In the genomic region with DNA sequence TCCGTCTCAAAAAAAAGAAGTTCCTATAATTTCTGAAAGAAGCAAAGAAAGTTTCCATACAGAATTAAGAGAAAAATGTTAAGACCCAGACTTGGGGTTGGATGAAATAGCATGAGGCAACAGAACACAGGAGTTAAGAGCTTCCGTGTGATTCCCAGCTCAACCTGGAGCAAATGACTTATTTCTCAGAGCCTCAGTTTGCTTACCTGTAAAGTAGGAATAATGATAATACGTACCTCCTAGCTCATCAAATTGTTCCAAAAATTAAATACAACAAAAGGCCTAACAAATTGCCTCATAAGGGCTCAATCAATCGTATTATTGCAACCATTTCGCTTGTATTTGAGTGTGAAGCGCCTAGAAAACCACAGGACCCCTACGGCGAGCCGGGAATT, we compare ENCODE assay signal across 8 cellular contexts. TPM values are rescaled to one million over a fixed set of nuclear protein-coding genes. Genes with fewer than 3 reads are reported as not detected.
A peak's percentile ranks its signal among the peaks of the same experiment; 100 is the strongest.
DNase-seq lines count a peak whose midpoint lies in the region; ATAC-seq and TF ChIP-seq lines count a peak whose summit lies in the region.

No MANE protein-coding gene starts in this region.

- H3K27me3 Mint-ChIP-seq in progenitor cell of endocrine pancreas = no peaks in the 10 kb centered on the region

- H3K27ac ChIP-seq in SJCRH30 = peak overlapping the region; percentile 81
- H3K27ac ChIP-seq in esophagus squamous epithelium = peak overlapping the region; percentile 92 to 98 (median 96)

- intact Hi-C loops in esophagus squamous epithelium (cut with DNase I) = no loop called here

- H3K4me1 Mint-ChIP-seq in progenitor cell of endocrine pancreas (ENCODE audit: low read depth) = peaks cover 5% of the 10 kb centered on the region

- H3K9me3 ChIP-seq in ES-I3 (ENCODE audit: control insufficient read depth, insufficient read depth, low read length) = no peaks in the 10 kb centered on the region
- no peaks in the 10 kb centered on the region for H3K9me3 ChIP-seq in SJCRH30 (replicated peaks)
- no peaks in the 10 kb centered on the region for H3K9me3 ChIP-seq in esophagus squamous epithelium

- no peaks in the 10 kb centered on the region for H3K36me3 Mint-ChIP-seq in progenitor cell of endocrine pancreas (ENCODE audit: insufficient read depth)

- H3K9me3 Mint-ChIP-seq in progenitor cell of endocrine pancreas (ENCODE audit: low read depth) = no peaks in the 10 kb centered on the region

- no peak for TF ChIP-seq CTCF in esophagus squamous epithelium (IDR thresholded peaks at IDR 0.05)
- TF ChIP-seq CTCF in progenitor cell of endocrine pancreas (IDR thresholded peaks at IDR 0.05; ENCODE audit: unreplicated experiment) = no peak

- 10% methylated on average over 9 of the region's 9 CpGs for WGBS in esophagus squamous epithelium, 2 donors

- no peaks in the 10 kb centered on the region for H3K27me3 ChIP-seq in SJCRH30
- H3K27me3 ChIP-seq in esophagus squamous epithelium = no peaks in the 10 kb centered on the region

- no peak for TF ChIP-seq POLR2A in esophagus squamous epithelium (IDR thresholded peaks at IDR 0.05)

- no peaks in the 10 kb centered on the region for H3K36me3 ChIP-seq in ES-I3 (ENCODE audit: insufficient read depth, low read length)
- H3K36me3 ChIP-seq in SJCRH30 = peaks cover 5% of the 10 kb centered on the region; the same call in 1 of the 2 replicates
- H3K36me3 ChIP-seq in esophagus squamous epithelium = peaks cover 0 to 4% (median 0%) of the 10 kb centered on the region in 3 donors

- peak overlapping the region; percentile 100 for H3K4me3 ChIP-seq in SJCRH30
- H3K4me3 ChIP-seq in esophagus squamous epithelium = peak overlapping the region; percentile 78 to 100 (median 91)

- peak overlapping the region; percentile 93 for H3K27ac Mint-ChIP-seq in progenitor cell of endocrine pancreas

- H3K4me3 Mint-ChIP-seq in progenitor cell of endocrine pancreas (ENCODE audit: low read depth) = peak overlapping the region; percentile 95

- DNase-seq in SJCRH30 (no peak), esophagus squamous epithelium (lab: John Stamatoyannopoulos, UW) (no peak), progenitor cell of endocrine pancreas (ENCODE audit: low spot score, unreplicated experiment) (no peak), NCI-H1436 (lab: John Stamatoyannopoulos, UW) (no peak), COR-L47 (lab: John Stamatoyannopoulos, UW) (no peak), CD1c-positive myeloid dendritic cell (ENCODE audit: extremely low spot score) (no peak)

- H3K4me1 ChIP-seq in ES-I3 (ENCODE audit: insufficient read depth, low read length) (peaks cover 8% of the 10 kb centered on the region; the same call in 1 of the 2 replicates), SJCRH30 (no peaks in the 10 kb centered on the region), esophagus squamous epithelium (peaks cover 25 to 55% (median 29%) of the 10 kb centered on the region in 3 donors)

- ATAC-seq in HG03159 (IDR thresholded peaks at IDR 0.05; ENCODE audit: unreplicated experiment) = no peak

- peak overlapping the region; percentile 100 for H3K9ac ChIP-seq in ES-I3 (ENCODE audit: low read depth, low read length)

RNA-seq across cellular contexts. Expression of a gene that starts 0.6 kb away (rescaled TPM):
- 33.2 and 35.2 TPM in 2 replicates for total RNA-seq in SJCRH30 (2014; rRNA removed; shearing (Covaris generic))
- total RNA-seq in esophagus squamous epithelium (10 to 100 TPM; 18.9 to 27.0 (median 23.2) TPM), progenitor cell of endocrine pancreas (46.7 and 48.7 TPM in 2 replicates)

RNA-seq across cellular contexts. Expression of a gene that starts 10.1 kb away (rescaled TPM):
- 46.3 and 56.9 TPM in 2 replicates for total RNA-seq in SJCRH30 (2014; rRNA removed; shearing (Covaris generic))
- total RNA-seq in esophagus squamous epithelium = 10 to 100 TPM; 19.7 to 47.7 (median 26.2) TPM
- total RNA-seq in progenitor cell of endocrine pancreas = 38.9 and 44.1 TPM in 2 replicates
